8 cellular contexts compared by ENCODE assay signal in genomic region chr2:161414015-161414384, GRCh38. TPM values are rescaled to one million over a fixed set of nuclear protein-coding genes. Genes with fewer than 3 reads are reported as not detected.
DNase-seq lines count a peak whose midpoint lies in the region; ATAC-seq, FAIRE-seq and TF ChIP-seq lines count a peak whose summit lies in the region.

No MANE protein-coding gene starts in this region.

- H3K4me3 ChIP-seq in ascending aorta (peak overlapping the region; percentile 47 to 66), HepG2 (replicated peaks in 1 of 3; ENCODE audit: insufficient read depth in 1 of 3, low read depth in 2 of 3, low read length in 3 of 3) (peak overlapping the region; percentile 47 to 76 (median 68); a peak in 5 of 6 replicates), suprapubic skin (peak overlapping the region; percentile 54)

- TF ChIP-seq RAD21 in HepG2 (CRISPR knock-in tag; IDR thresholded peaks at IDR 0.05), result no peak

- FAIRE-seq in HepG2 (lab: Jason Lieb, UNC), result no peak

- H3K27me3 ChIP-seq in ascending aorta (peaks cover 26% of the 10 kb centered on the region), HepG2 (ENCODE audit: control insufficient read depth in 1 of 2, insufficient read depth in 2 of 2, low read length in 2 of 2) (peaks cover 16 to 43% of the 10 kb centered on the region in 2 experiments), suprapubic skin (peaks cover 55% of the 10 kb centered on the region)

- TF ChIP-seq POLR2A in HepG2 (IDR thresholded peaks at IDR 0.05; ENCODE audit: insufficient read depth in 1 of 2, low read depth in 2 of 2, low read length in 2 of 2) (no peak), suprapubic skin (IDR thresholded peaks at IDR 0.05) (no peak)

- peak overlapping the region; percentile 41 for H3K4me3 Mint-ChIP-seq in activated T-cell treated with anti-CD3 and anti-CD28 coated beads, Interleukin-2, amount 50 U/mL, for 24 hours

- peaks cover 45% of the 10 kb centered on the region for H3K4me1 Mint-ChIP-seq in activated T-cell treated with anti-CD3 and anti-CD28 coated beads, Interleukin-2, amount 50 U/mL, for 24 hours (ENCODE audit: low read depth)

- H3K27ac ChIP-seq in ascending aorta (no peak overlapping the region), HepG2 (ENCODE audit: extremely low read length, insufficient read depth, low read length) (no peak overlapping the region), suprapubic skin (no peak overlapping the region)

- no TSS peak for BruUV-seq in HepG2 (replicated peaks; lab: Mats Ljungman, UMichigan)

- ATAC-seq in HepG2, result no peak
- no peak for ATAC-seq in GM21825 (IDR thresholded peaks at IDR 0.05; ENCODE audit: unreplicated experiment)

- WGBS in HepG2 (ENCODE audit: low lambda C conversion rate), result 51% methylated on average over 8 of the region's 8 CpGs
- WGBS in suprapubic skin, result 58% methylated on average over 7 of the region's 8 CpGs

- TF ChIP-seq EP300 in HepG2 (IDR thresholded peaks at IDR 0.05; ENCODE audit: low read depth in 2 of 2, low read length in 2 of 2) (no peak), HepG2 (CRISPR knock-in tag; IDR thresholded peaks at IDR 0.05; ENCODE audit: borderline replicate concordance) (no peak), suprapubic skin (IDR thresholded peaks at IDR 0.05) (no peak)

- no peak for DNase-seq in activated T-cell treated with anti-CD3 and anti-CD28 coated beads, Interleukin-2, amount 50 U/mL, for 24 hours
- no peak for DNase-seq in activated T-cell treated with anti-CD3 and anti-CD28 coated beads, Interleukin-2, amount 50 U/mL, for 1 hour
- DNase-seq in ascending aorta (ENCODE audit: low spot score in 2 of 2), result no peak
- no peak for DNase-seq in HepG2 (ENCODE audit: low spot score)
- no peak for DNase-seq in suprapubic skin (ENCODE audit: low spot score in 2 of 2)
- no peak for DNase-seq in COLO668 (lab: John Stamatoyannopoulos, UW; ENCODE audit: unreplicated experiment)
- DNase-seq in AML-193 (lab: John Stamatoyannopoulos, UW), result no peak

- POLR2A ChIA-PET in HepG2 (lab: Yijun Ruan, JAX), result no interaction called here

- H3K36me3 Mint-ChIP-seq in activated T-cell treated with anti-CD3 and anti-CD28 coated beads, Interleukin-2, amount 50 U/mL, for 24 hours (ENCODE audit: low read depth), result peaks cover 23% of the 10 kb centered on the region

- in situ Hi-C loops in HepG2 (cut with HindIII; ENCODE audit: extremely low pct_ligation_motif_present, low pct_unique_long_range_greater_than_20kb), result no loop called here

- H3K9me3 ChIP-seq in ascending aorta (no peaks in the 10 kb centered on the region), HepG2 (ENCODE audit: low read length) (no peaks in the 10 kb centered on the region), suprapubic skin (no peaks in the 10 kb centered on the region)

- H2AFZ ChIP-seq in HepG2 (ENCODE audit: low read length), result no peak overlapping the region

- no peak for TF ChIP-seq CTCF in ascending aorta (IDR thresholded peaks at IDR 0.05)
- no peak for TF ChIP-seq CTCF in HepG2 (CRISPR knock-in tag; IDR thresholded peaks at IDR 0.05)
- no peak for TF ChIP-seq CTCF in suprapubic skin (IDR thresholded peaks at IDR 0.05)

- H3K9ac ChIP-seq in HepG2 (ENCODE audit: insufficient read depth, low read depth, low read length), result no peak overlapping the region; the same call in 1 of the 2 replicates

- H3K36me3 ChIP-seq in ascending aorta (no peaks in the 10 kb centered on the region), HepG2 (replicated peaks in 1 of 2; ENCODE audit: control insufficient read depth in 1 of 2, insufficient read depth in 2 of 2, low read length in 2 of 2) (peaks cover 0 to 4% of the 10 kb centered on the region in 2 experiments; a peak in 2 of 5 replicates), suprapubic skin (no peaks in the 10 kb centered on the region)

- intact Hi-C loops in ascending aorta (cut with DNase I) (loop anchor here (5.0 kb wide), 1 partner anchor 107 kb away; the partner anchor contains the start of gene PSMD14), HepG2 (cut with micrococcal nuclease; ENCODE audit: unreplicated experiment) (no loop called here)

- H4K20me1 ChIP-seq in HepG2 (ENCODE audit: insufficient read depth, low read length), result no peaks in the 10 kb centered on the region

- peaks cover 3 to 28% of the 10 kb centered on the region in 2 donors for H3K4me1 ChIP-seq in ascending aorta
- H3K4me1 ChIP-seq in HepG2 (ENCODE audit: insufficient read depth, low read length), result peaks cover 42% of the 10 kb centered on the region
- peaks cover 49% of the 10 kb centered on the region for H3K4me1 ChIP-seq in suprapubic skin

- peaks cover 53% of the 10 kb centered on the region for H3K27me3 Mint-ChIP-seq in activated T-cell treated with anti-CD3 and anti-CD28 coated beads, Interleukin-2, amount 50 U/mL, for 24 hours

- no peaks in the 10 kb centered on the region for H3K9me3 Mint-ChIP-seq in activated T-cell treated with anti-CD3 and anti-CD28 coated beads, Interleukin-2, amount 50 U/mL, for 24 hours

- CTCF ChIA-PET in HepG2 (lab: Yijun Ruan, JAX; ENCODE audit: low intra/inter-chr PET ratio, low total read pairs), result no interaction called here

- H3K4me2 ChIP-seq in HepG2 (ENCODE audit: low read depth, low read length), result peak overlapping the region; percentile 92

- no peak overlapping the region for H3K27ac Mint-ChIP-seq in activated T-cell treated with anti-CD3 and anti-CD28 coated beads, Interleukin-2, amount 50 U/mL, for 24 hours

- no peaks in the 10 kb centered on the region for H3K79me2 ChIP-seq in HepG2 (ENCODE audit: insufficient read depth, low read length)

TF ChIP-seq in HepG2, 621 proteins besides CTCF, POLR2A, EP300 and RAD21 (continues in another document):
- TF ChIP-seq ISL2 (CRISPR knock-in tag; IDR thresholded peaks at IDR 0.05), result 0 out of 2 replicates have a peak, but pooled peaks have one; percentile 1
- no peak for TF ChIP-seq ZNF674 (CRISPR knock-in tag; IDR thresholded peaks at IDR 0.05; ENCODE audit: low read depth)
- TF ChIP-seq REPIN1 (CRISPR knock-in tag; IDR thresholded peaks at IDR 0.05; ENCODE audit: borderline replicate concordance, low read depth), result 0 out of 2 replicates have a peak, but pooled peaks have one; percentile 2
- TF ChIP-seq ZNF773 (CRISPR knock-in tag; IDR thresholded peaks at IDR 0.05; ENCODE audit: borderline replicate concordance), result no peak
- TF ChIP-seq NR2F6 (IDR thresholded peaks at IDR 0.05), result peak; percentile 46; the same call in 1 of the 2 replicates
- TF ChIP-seq NR2F6 (CRISPR knock-in tag; IDR thresholded peaks at IDR 0.05), result 0 out of 2 replicates have a peak, but pooled peaks have one; percentile 8
- TF ChIP-seq ZNF841 (CRISPR knock-in tag; IDR thresholded peaks at IDR 0.05; ENCODE audit: borderline replicate concordance), result no peak
- 0 out of 2 replicates have a peak, but pooled peaks have one; percentile 27 for TF ChIP-seq ZNF20 (CRISPR knock-in tag; IDR thresholded peaks at IDR 0.05)
- no peak for TF ChIP-seq NFE2L1 (CRISPR knock-in tag; IDR thresholded peaks at IDR 0.05; ENCODE audit: borderline replicate concordance)
- TF ChIP-seq ZNF660 (CRISPR knock-in tag; IDR thresholded peaks at IDR 0.05; ENCODE audit: borderline replicate concordance, low read depth), result no peak
- no peak for TF ChIP-seq SOX6 (IDR thresholded peaks at IDR 0.05)
- no peak for TF ChIP-seq SOX6 (CRISPR knock-in tag; IDR thresholded peaks at IDR 0.05)

RNA-seq across cellular contexts. Expression of gene TBR1, which starts 2.1 kb away (rescaled TPM):
- not detected for total RNA-seq in ascending aorta
- not detected in 2 replicates for total RNA-seq in HepG2 (2016; rRNA removed; fragmentation: Illumina TruSeq; extraction: Trizol)
- total RNA-seq in HepG2 (2016; cell fraction: cytosol; rRNA removed; fragmentation: Illumina TruSeq; extraction: Trizol; ENCODE audit: low read depth), result not detected in 2 replicates
- 0.09 TPM in 1 of 2 replicates, not detected in the other for total RNA-seq in HepG2 (2016; cell fraction: insoluble cytoplasmic fraction; rRNA removed; fragmentation: Illumina TruSeq; extraction: Trizol)
- not detected in 2 replicates for total RNA-seq in HepG2 (2016; cell fraction: membrane; rRNA removed; fragmentation: Illumina TruSeq; extraction: Trizol)
- total RNA-seq in HepG2 (2016; cell fraction: nucleus; rRNA removed; fragmentation: Illumina TruSeq; extraction: Trizol), result 0.03 and 0.06 TPM in 2 replicates
- polyA plus RNA-seq in HepG2 (2011; rRNA removed), result 0.03 TPM in 1 of 2 replicates, not detected in the other
- not detected in 2 replicates for polyA plus RNA-seq in HepG2 (2011; cell fraction: cytosol; rRNA removed)
- polyA plus RNA-seq in HepG2 (2011; cell fraction: nucleus; rRNA removed), result 0.05 and 0.10 TPM in 2 replicates
- not detected in 2 replicates for polyA plus RNA-seq in HepG2 (2012)
- polyA plus RNA-seq in HepG2 (2016; cell fraction: cytosol; fragmentation: Illumina TruSeq; extraction: Trizol; ENCODE audit: low read depth), result not detected in 2 replicates
- polyA plus RNA-seq in HepG2 (2016; cell fraction: insoluble cytoplasmic fraction; fragmentation: Illumina TruSeq; extraction: Trizol; ENCODE audit: low read depth), result not detected in 2 replicates
- not detected in 2 replicates for polyA plus RNA-seq in HepG2 (2016; cell fraction: membrane; fragmentation: Illumina TruSeq; extraction: Trizol; ENCODE audit: low read depth)
- polyA plus RNA-seq in HepG2 (2016; cell fraction: nucleus; fragmentation: Illumina TruSeq; extraction: Trizol; ENCODE audit: insufficient read depth, low read depth), result not detected in 2 replicates
- polyA minus RNA-seq in HepG2 (2011; rRNA and poly(A)+ RNA removed; ENCODE audit: low replicate concordance), result 0.04 TPM in 1 of 2 replicates, not detected in the other
- not detected in 2 replicates for polyA minus RNA-seq in HepG2 (2011; cell fraction: cytosol; rRNA and poly(A)+ RNA removed)
- polyA minus RNA-seq in HepG2 (2011; cell fraction: nucleus; rRNA and poly(A)+ RNA removed), result 0.37 and 0.52 TPM in 2 replicates
- not detected for total RNA-seq in suprapubic skin
